ENCODE assay signal across 9 cellular contexts in genomic region chr7:44103566-44103940, GRCh38. TPM values are rescaled to one million over a fixed set of nuclear protein-coding genes. Genes with fewer than 3 reads are reported as not detected.
DNase-seq lines count a peak whose midpoint lies in the region; ATAC-seq and TF ChIP-seq lines count a peak whose summit lies in the region.
"Had no signal": no experiment of that assay in that cellular context is flagged by ENCODE, and none has a peak within 500 bp of the region (broad histone marks: within the 10 kb centered on the region; RNA-seq: fewer than 3 reads in every experiment).

No MANE protein-coding gene starts in this region.

- WGBS in H9 (ENCODE audit: extremely low coverage, insufficient read length, low lambda C conversion rate) = no CpG with 5 or more reads among the region's 8 CpGs
- WGBS in smooth muscle cell (ENCODE audit: low lambda C conversion rate) = 64% methylated on average over 8 of the region's 8 CpGs

- no peak overlapping the region for H2BK5ac ChIP-seq in H9 (ENCODE audit: insufficient read length, low read length)

- H4K5ac ChIP-seq in H9 (ENCODE audit: insufficient read length, low read depth, low read length) = no peak overlapping the region

- H4K8ac ChIP-seq in H9 (replicated peaks; ENCODE audit: insufficient read length, low read depth, low read length) = no peak overlapping the region

- peak overlapping the region; percentile 48 to 77 for H3K4me3 Mint-ChIP-seq in H9
- peak overlapping the region; percentile 58 for H3K4me3 Mint-ChIP-seq in activated CD8-positive, alpha-beta T cell treated with anti-CD3 and anti-CD28 coated beads for 36 hours

- H3K23me2 ChIP-seq in H9 (ENCODE audit: insufficient read length, low read depth, low read length, poor library complexity, severe bottlenecking) = peaks cover 10% of the 10 kb centered on the region

- H2AFZ ChIP-seq in H9 (ENCODE audit: low read length) (no peak overlapping the region), smooth muscle cell (ENCODE audit: low read depth) (no peak overlapping the region)

- H3K27ac Mint-ChIP-seq in H9 = no peak overlapping the region
- H3K27ac Mint-ChIP-seq in activated CD8-positive, alpha-beta T cell treated with anti-CD3 and anti-CD28 coated beads for 36 hours = peak overlapping the region; percentile 18

- CTCF ChIA-PET in activated CD8-positive, alpha-beta T cell treated with anti-CD3 and anti-CD28 coated beads for 36 hours (lab: Charles Lee) = no interaction called here

- DNase-seq in H9 (no peak), smooth muscle cell (lab: John Stamatoyannopoulos, UW; ENCODE audit: unreplicated experiment) (no peak), KBM-7 (no peak)
- DNase-seq in activated CD8-positive, alpha-beta T cell treated with anti-CD3 and anti-CD28 coated beads for 36 hours = no peak
- DNase-seq: NCI-H2227 treated with DMSO at 0.1 percent for 48 hours had no signal

- no peak overlapping the region for H3K23ac ChIP-seq in H9 (ENCODE audit: insufficient read length, low read depth, low read length)

- H3K9me3 ChIP-seq in H9 (ENCODE audit: control insufficient read depth, low read depth, low read length) = no peaks in the 10 kb centered on the region
- H3K9me3 ChIP-seq in iPS-18c (ENCODE audit: control insufficient read depth, insufficient read depth, low read length) = no peaks in the 10 kb centered on the region
- no peaks in the 10 kb centered on the region for H3K9me3 ChIP-seq in smooth muscle cell (replicated peaks; ENCODE audit: low read depth)

- H2BK12ac ChIP-seq in H9 (ENCODE audit: insufficient read length, low read depth, low read length) = no peak overlapping the region

- peaks cover 32% of the 10 kb centered on the region for H3K27me3 Mint-ChIP-seq in H9 (ENCODE audit: low read depth)
- H3K27me3 Mint-ChIP-seq in activated CD8-positive, alpha-beta T cell treated with anti-CD3 and anti-CD28 coated beads for 36 hours = peaks cover 2% of the 10 kb centered on the region

- H3K4me3 ChIP-seq in iPS-18c (ENCODE audit: insufficient read depth, low read depth, low read length) (peak overlapping the region; percentile 40), smooth muscle cell (peak overlapping the region; percentile 84)

- no peak for ATAC-seq in activated CD8-positive, alpha-beta T cell treated with anti-CD3 and anti-CD28 coated beads for 36 hours
- ATAC-seq in GM18517 (IDR thresholded peaks at IDR 0.05; ENCODE audit: unreplicated experiment) = no peak
- ATAC-seq in HG03095 (IDR thresholded peaks at IDR 0.05; ENCODE audit: unreplicated experiment) = no peak
- ATAC-seq in GM18861 (IDR thresholded peaks at IDR 0.05; ENCODE audit: unreplicated experiment) = no peak

- H3K27ac ChIP-seq in H9 (ENCODE audit: insufficient read length, low read depth, low read length) = no peak overlapping the region
- H3K27ac ChIP-seq in smooth muscle cell (ENCODE audit: low read depth) = no peak overlapping the region

- H3K4me1 ChIP-seq in H9 (ENCODE audit: insufficient read depth, low read length) (no peaks in the 10 kb centered on the region; the same call in 1 of the 2 replicates), smooth muscle cell (ENCODE audit: low read depth) (no peaks in the 10 kb centered on the region)

- POLR2A ChIA-PET in activated CD8-positive, alpha-beta T cell treated with anti-CD3 and anti-CD28 coated beads for 36 hours (lab: Charles Lee) = interaction anchor here (2.2 kb wide), 1 partner anchor 19 kb away, joined by 10 read pairs; the partner anchor contains the start of gene POLD2

- H3K4me1 Mint-ChIP-seq in H9 = peaks cover 11 to 21% of the 10 kb centered on the region in 2 experiments
- H3K4me1 Mint-ChIP-seq in activated CD8-positive, alpha-beta T cell treated with anti-CD3 and anti-CD28 coated beads for 36 hours (ENCODE audit: low read depth) = peaks cover 21% of the 10 kb centered on the region

- no peaks in the 10 kb centered on the region for H3K36me3 ChIP-seq in smooth muscle cell (ENCODE audit: low read depth)

- H4K20me1 ChIP-seq in H9 (ENCODE audit: control insufficient read depth, insufficient read depth, insufficient read length) (no peaks in the 10 kb centered on the region), smooth muscle cell (ENCODE audit: low read depth) (peaks cover 18% of the 10 kb centered on the region)

- intact Hi-C loops in activated CD8-positive, alpha-beta T cell treated with anti-CD3 and anti-CD28 coated beads for 36 hours (cut with micrococcal nuclease) = no loop called here

- H3K4me2 ChIP-seq in H9 (ENCODE audit: insufficient read depth, insufficient read length, low read length) = peak overlapping the region; percentile 52
- H3K4me2 ChIP-seq in smooth muscle cell = no peak overlapping the region

- no peak overlapping the region for H3K18ac ChIP-seq in H9 (ENCODE audit: insufficient read length, low read depth, low read length)

- H2BK120ac ChIP-seq in H9 (ENCODE audit: low read depth, low read length, poor library complexity, severe bottlenecking) = no peak overlapping the region

- H3K79me2 ChIP-seq in H9 (ENCODE audit: insufficient read depth, low read length) (no peaks in the 10 kb centered on the region), smooth muscle cell (ENCODE audit: low read depth) (peaks cover 23% of the 10 kb centered on the region)

- TF ChIP-seq CTCF in H9 (conservative IDR thresholded peaks at IDR 0.05) (no peak), smooth muscle cell (IDR thresholded peaks at IDR 0.05; ENCODE audit: borderline replicate concordance, insufficient read depth, poor library complexity, severe bottlenecking) (no peak)
- TF ChIP-seq CTCF in activated CD8-positive, alpha-beta T cell treated with anti-CD3 and anti-CD28 coated beads for 36 hours (IDR thresholded peaks at IDR 0.05) = no peak

- H3K79me1 ChIP-seq in H9 (ENCODE audit: insufficient read depth, low read depth, low read length, poor library complexity, severe bottlenecking) = no peaks in the 10 kb centered on the region

- H3K9ac ChIP-seq in H9 (ENCODE audit: extremely low read depth, insufficient read length, low read length) (no peak overlapping the region), smooth muscle cell (ENCODE audit: low read depth) (no peak overlapping the region)

- no peaks in the 10 kb centered on the region for H3K9me3 Mint-ChIP-seq in H9
- no peaks in the 10 kb centered on the region for H3K9me3 Mint-ChIP-seq in activated CD8-positive, alpha-beta T cell treated with anti-CD3 and anti-CD28 coated beads for 36 hours

- H3K36me3 Mint-ChIP-seq in H9 (ENCODE audit: insufficient read depth in 1 of 3, low read depth in 3 of 3) = peaks cover 0 to 6% (median 2%) of the 10 kb centered on the region in 3 experiments; a peak in 4 of 7 replicates
- H3K36me3 Mint-ChIP-seq in activated CD8-positive, alpha-beta T cell treated with anti-CD3 and anti-CD28 coated beads for 36 hours (ENCODE audit: low read depth) = peaks cover 2% of the 10 kb centered on the region

- no peak overlapping the region for H3K56ac ChIP-seq in H9 (ENCODE audit: insufficient read length, low read depth, low read length)

- in situ Hi-C loops in KBM-7 (cut with MboI; ENCODE audit: low pct_unique_long_range_greater_than_20kb, low sequenced_read_pairs) = no loop called here

- H2BK20ac ChIP-seq in H9 (ENCODE audit: low read depth, low read length, poor library complexity, severe bottlenecking) = no peak overlapping the region

- H3K14ac ChIP-seq in H9 (ENCODE audit: insufficient read depth, low read length) = no peak overlapping the region

- no peak overlapping the region for H3K4ac ChIP-seq in H9 (ENCODE audit: low read depth, low read length)

- H2AK5ac ChIP-seq in H9 (ENCODE audit: insufficient read length, low read length) = no peak overlapping the region

- no peak overlapping the region for H3T11ph ChIP-seq in H9 (ENCODE audit: low read length)

- H3F3A ChIP-seq in smooth muscle cell (ENCODE audit: low read depth) = peaks cover 22% of the 10 kb centered on the region

- H4K91ac ChIP-seq in H9 (ENCODE audit: insufficient read length, low read depth, low read length) = no peak overlapping the region

- H3K27me3 ChIP-seq in H9 (ENCODE audit: insufficient read depth, low read length) (no peaks in the 10 kb centered on the region; the same call in 1 of the 2 replicates), smooth muscle cell (ENCODE audit: low read depth) (no peaks in the 10 kb centered on the region)

- no peak overlapping the region for H2BK15ac ChIP-seq in H9 (ENCODE audit: low read depth, low read length)

RNA-seq across cellular contexts. Expression of gene AEBP1, which starts 0.6 kb away (rescaled TPM):
- total RNA-seq in H9 (2021) = 49.1 and 49.3 TPM in 2 replicates
- total RNA-seq in activated CD8-positive, alpha-beta T cell treated with anti-CD3 and anti-CD28 coated beads for 36 hours = 10 to 100 TPM; 29.1 to 30.4 TPM
- 36.6 and 39.7 TPM in 2 replicates for total RNA-seq in smooth muscle cell
- polyA plus RNA-seq in smooth muscle cell = 141 and 163 TPM in 2 replicates

RNA-seq across cellular contexts. Expression of gene POLD2, which starts 19.8 kb away (rescaled TPM):
- total RNA-seq in H9 (2021) (126 and 131 TPM in 2 replicates), smooth muscle cell (45.5 and 49.1 TPM in 2 replicates)
- 100 to 1,000 TPM; 243 to 251 TPM for total RNA-seq in activated CD8-positive, alpha-beta T cell treated with anti-CD3 and anti-CD28 coated beads for 36 hours
- 133 and 151 TPM in 2 replicates for polyA plus RNA-seq in smooth muscle cell

RNA-seq across cellular contexts. Expression of gene POLM, which starts 21.2 kb away (rescaled TPM):
- 18.7 and 24.5 TPM in 2 replicates for total RNA-seq in H9 (2021)
- 10 to 100 TPM; 35.4 to 37.2 TPM for total RNA-seq in activated CD8-positive, alpha-beta T cell treated with anti-CD3 and anti-CD28 coated beads for 36 hours
- 4.9 and 5.2 TPM in 2 replicates for total RNA-seq in smooth muscle cell
- polyA plus RNA-seq in smooth muscle cell = 9.9 and 10.2 TPM in 2 replicates

RNA-seq across cellular contexts. Expression of gene MYL7, which starts 37.6 kb away (rescaled TPM):
- total RNA-seq in H9 (2021) (4.9 and 5.7 TPM in 2 replicates), smooth muscle cell (39.0 and 95.1 TPM in 2 replicates)
- not detected for total RNA-seq in activated CD8-positive, alpha-beta T cell treated with anti-CD3 and anti-CD28 coated beads for 36 hours
- polyA plus RNA-seq in smooth muscle cell = 35.8 and 77.7 TPM in 2 replicates

RNA-seq across cellular contexts. Expression of gene PGAM2, which starts 38.2 kb away (rescaled TPM):
- 5.6 and 8.7 TPM in 2 replicates for total RNA-seq in H9 (2021)
- total RNA-seq in activated CD8-positive, alpha-beta T cell treated with anti-CD3 and anti-CD28 coated beads for 36 hours = under 1 TPM in 1 of 2 experiments, not detected in 1; 0.49 TPM
- total RNA-seq in smooth muscle cell = 0.54 TPM in 1 of 2 replicates, not detected in the other
- not detected in 2 replicates for polyA plus RNA-seq in smooth muscle cell
